In the genomic region with DNA sequence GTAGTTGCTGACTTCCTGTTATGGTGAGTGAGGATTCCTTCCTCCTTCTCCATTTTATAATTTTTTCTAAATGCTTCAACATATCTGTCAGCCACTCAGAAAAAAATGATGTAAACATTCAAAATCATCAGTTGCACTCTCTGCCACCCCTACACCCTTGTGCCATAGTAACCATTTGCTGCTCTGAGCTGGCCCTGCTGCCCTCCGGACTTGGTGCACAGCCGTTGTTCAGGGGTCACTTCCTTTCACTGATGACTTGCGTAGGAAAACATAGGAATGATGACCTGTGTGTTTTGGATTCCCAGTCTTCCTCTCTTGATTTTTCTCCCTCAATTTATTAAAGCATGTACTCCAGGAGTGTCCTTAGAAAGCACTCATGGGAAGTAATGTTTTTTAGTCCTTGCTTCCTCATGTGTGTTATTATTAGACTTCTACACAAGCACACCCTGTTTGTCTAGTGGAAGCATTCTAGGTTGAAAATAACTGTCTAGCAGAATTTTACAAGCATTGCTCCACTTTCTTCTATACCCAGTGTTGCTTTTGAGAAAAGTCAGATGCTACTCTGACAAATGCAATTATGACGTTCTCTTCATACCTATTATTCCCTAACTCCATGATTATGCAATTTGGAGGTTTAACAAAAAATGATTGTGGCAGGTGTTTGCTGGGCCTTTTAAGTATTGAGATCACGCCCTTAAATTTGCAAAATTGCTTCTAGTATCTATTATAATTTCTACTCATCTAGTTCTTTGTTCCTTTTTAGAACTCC, we compare ENCODE assay signal across 25 cellular contexts.
DNase-seq lines count a peak whose midpoint lies in the region; ATAC-seq and TF ChIP-seq lines count a peak whose summit lies in the region.
"Had no signal": no experiment of that assay in that cellular context is flagged by ENCODE, and none has a peak within 500 bp of the region (broad histone marks: within the 10 kb centered on the region; RNA-seq: fewer than 3 reads in every experiment).

No MANE protein-coding gene starts in this region.

- no peaks in the 10 kb centered on the region for H3K27me3 ChIP-seq in smooth muscle cell (ENCODE audit: low read depth)
- H3K27me3 ChIP-seq: adrenal gland, brain microvascular endothelial cell, foreskin keratinocyte, right atrium auricular region had no signal

- H3K4me3 ChIP-seq in smooth muscle cell = no peak overlapping the region
- H3K4me3 ChIP-seq: adrenal gland, right atrium auricular region had no signal

- H3K4me2 ChIP-seq in smooth muscle cell = no peak overlapping the region

- no peak for TF ChIP-seq CTCF in smooth muscle cell (IDR thresholded peaks at IDR 0.05; ENCODE audit: borderline replicate concordance, insufficient read depth, poor library complexity, severe bottlenecking)

- no peak for ATAC-seq in HG02840 (IDR thresholded peaks at IDR 0.05; ENCODE audit: low FRiP score, unreplicated experiment)
- ATAC-seq: activated CD4-positive, alpha-beta T cell treated with anti-CD3 and anti-CD28 coated beads for 36 hours; foreskin keratinocyte; left colon; natural killer cell; stimulated activated naive CD8-positive, alpha-beta T cell treated with anti-CD3 and anti-CD28 coated beads, Interleukin-15, Interleukin-2, amounts not matched to agents 100 U/mL and 50 U/mL, for 24 hours had no signal

- no peaks in the 10 kb centered on the region for H4K20me1 ChIP-seq in smooth muscle cell (ENCODE audit: low read depth)

- peaks cover 26% of the 10 kb centered on the region for H3F3A ChIP-seq in smooth muscle cell (ENCODE audit: low read depth)

- peaks cover 12% of the 10 kb centered on the region for H3K4me1 ChIP-seq in smooth muscle cell (ENCODE audit: low read depth)
- H3K4me1 ChIP-seq: adrenal gland, foreskin keratinocyte had no signal

- no peak overlapping the region for H3K9ac ChIP-seq in smooth muscle cell (ENCODE audit: low read depth)

- H2AFZ ChIP-seq in smooth muscle cell (ENCODE audit: low read depth) = peak overlapping the region; percentile 61

- DNase-seq in DMS79 treated with DMSO at 0.1 percent for 48 hours (lab: John Stamatoyannopoulos, UW) (peak; percentile 16), DMS79 (lab: John Stamatoyannopoulos, UW) (no peak), NCI-H69 (lab: John Stamatoyannopoulos, UW) (peak; percentile 47), left kidney (ENCODE audit: low read depth, low spot score) (peak; percentile 30), smooth muscle cell (lab: John Stamatoyannopoulos, UW; ENCODE audit: unreplicated experiment) (no peak), NCI-H82 treated with DMSO at 0.1 percent for 48 hours (lab: John Stamatoyannopoulos, UW; ENCODE audit: unreplicated experiment) (no peak), EL (no peak)
- DNase-seq: activated CD4-positive, alpha-beta T cell treated with anti-CD3 and anti-CD28 coated beads for 36 hours; brain microvascular endothelial cell; CD4-positive, alpha-beta memory T cell; DND-41; effector CD8-positive, alpha-beta T cell; erythroblast; foreskin keratinocyte; Kasumi-1; left colon; midbrain; natural killer cell; NCI-H1048; NCI-H2107; NCI-H524 treated with DMSO at 0.1 percent for 48 hours; stimulated activated naive CD8-positive, alpha-beta T cell treated with anti-CD3 and anti-CD28 coated beads, Interleukin-15, Interleukin-2, amounts not matched to agents 100 U/mL and 50 U/mL, for 24 hours had no signal

- H3K27ac ChIP-seq in smooth muscle cell (ENCODE audit: low read depth) = no peak overlapping the region
- H3K27ac ChIP-seq: brain microvascular endothelial cell, foreskin keratinocyte, right atrium auricular region had no signal

- no peaks in the 10 kb centered on the region for H3K36me3 ChIP-seq in smooth muscle cell (ENCODE audit: low read depth)
- H3K36me3 ChIP-seq: adrenal gland, brain microvascular endothelial cell, right atrium auricular region had no signal

- H3K9me3 ChIP-seq in smooth muscle cell (replicated peaks; ENCODE audit: low read depth) = no peaks in the 10 kb centered on the region
- H3K9me3 ChIP-seq: adrenal gland, right atrium auricular region had no signal

- WGBS in smooth muscle cell (ENCODE audit: low lambda C conversion rate) = 85% methylated on average over 5 of the region's 5 CpGs

- no peaks in the 10 kb centered on the region for H3K79me2 ChIP-seq in smooth muscle cell (ENCODE audit: low read depth)

Comparison
In these comparisons a context has a peak if more than half of its experiments do, and no peak if none do; other contexts are left out.
1. DNase-seq: peak in DMS79 treated with DMSO at 0.1 percent for 48 hours (single experiment), NCI-H69 (single experiment) and left kidney (single experiment); none in DMS79 (single experiment), smooth muscle cell (single experiment), NCI-H82 treated with DMSO at 0.1 percent for 48 hours (single experiment) and EL (single experiment).